10 cellular contexts compared by ENCODE assay signal in genomic region chr7:115356139-115356746, GRCh38.
DNase-seq lines count a peak whose midpoint lies in the region; ATAC-seq and TF ChIP-seq lines count a peak whose summit lies in the region.
"Had no signal": no experiment of that assay in that cellular context is flagged by ENCODE, and none has a peak within 500 bp of the region (broad histone marks: within the 10 kb centered on the region; RNA-seq: fewer than 3 reads in every experiment).

No MANE protein-coding gene starts in this region.

- no peak overlapping the region for H2BK120ac ChIP-seq in trophoblast cell (ENCODE audit: insufficient read depth, low read length, poor library complexity)

- no peak for ATAC-seq in stimulated activated memory B cell treated with anti-CD40 and anti-IgM and Interleukin-4, amounts not matched to agents 10 μg/mL and 1 μg/mL and 100 μg/mL, for 72 hours
- ATAC-seq in GM21723 (IDR thresholded peaks at IDR 0.05; ENCODE audit: unreplicated experiment) = no peak

- H4K8ac ChIP-seq in trophoblast cell (ENCODE audit: low read depth, low read length) = no peak overlapping the region

- H3K27me3 ChIP-seq in MM.1S (replicated peaks; ENCODE audit: insufficient read depth, low read length) (no peaks in the 10 kb centered on the region), trophoblast cell (ENCODE audit: insufficient read depth, low read length) (no peaks in the 10 kb centered on the region)
- H3K27me3 ChIP-seq: BLaER1 treated with 17β-estradiol and CSF1 and Interleukin-3, amounts not matched to agents 10 nM and 100 nM had no signal

- no peak overlapping the region for H3K23ac ChIP-seq in trophoblast cell (ENCODE audit: low read length)

- H2AFZ ChIP-seq in MM.1S (ENCODE audit: low read length) = no peak overlapping the region
- H2AFZ ChIP-seq in trophoblast cell (ENCODE audit: insufficient read depth, low read length, poor library complexity) = no peak overlapping the region

- H4K12ac ChIP-seq in trophoblast cell (ENCODE audit: low read depth, low read length) = no peak overlapping the region

- no peaks in the 10 kb centered on the region for H3K9me3 ChIP-seq in MM.1S (replicated peaks; ENCODE audit: insufficient read depth, low read length)
- H3K9me3 ChIP-seq in trophoblast cell (ENCODE audit: insufficient read depth, low read depth, low read length) = no peaks in the 10 kb centered on the region
- H3K9me3 ChIP-seq: BLaER1 treated with 17β-estradiol and CSF1 and Interleukin-3, amounts not matched to agents 10 nM and 100 nM had no signal

- TF ChIP-seq CTCF in MM.1S (IDR thresholded peaks at IDR 0.05; ENCODE audit: low read length) = peak; percentile 33

- peak; percentile 28 for DNase-seq in NCI-H2171 treated with DMSO at 0.1 percent for 48 hours (lab: John Stamatoyannopoulos, UW)
- DNase-seq in NCI-H2171 (lab: John Stamatoyannopoulos, UW) = no peak
- peak; percentile 34 for DNase-seq in MM.1S
- DNase-seq in dermis blood vessel endothelial cell = peak; percentile 39
- DNase-seq in trophoblast cell = peak; percentile 2 to 47
- no peak for DNase-seq in NK-92 treated with Interleukin-12 subunit alpha and Interleukin-12 subunit beta, amount 100 ng/mL, for 24 hours (lab: John Stamatoyannopoulos, UW)
- DNase-seq: stimulated activated naive CD4-positive, alpha-beta T cell treated with Interleukin-2 at 50 U/mL for 16 hours had no signal

- no CpG with 5 or more reads among the region's 2 CpGs for WGBS in trophoblast cell (ENCODE audit: extremely low coverage, insufficient coverage, insufficient read length)

- H3K79me2 ChIP-seq in MM.1S (ENCODE audit: low read length) (no peaks in the 10 kb centered on the region), trophoblast cell (ENCODE audit: control insufficient read depth, insufficient read depth, low read length, poor library complexity) (no peaks in the 10 kb centered on the region)

- no peaks in the 10 kb centered on the region for H3K9me2 ChIP-seq in MM.1S (replicated peaks; ENCODE audit: insufficient read depth, low read length)

- no peak overlapping the region for H3K4me2 ChIP-seq in MM.1S (ENCODE audit: low read depth, low read length)
- no peak overlapping the region for H3K4me2 ChIP-seq in trophoblast cell (ENCODE audit: low read length)
- H3K4me2 ChIP-seq: BLaER1 treated with 17β-estradiol and CSF1 and Interleukin-3, amounts not matched to agents 10 nM and 100 nM had no signal

- no peak overlapping the region for H2BK5ac ChIP-seq in trophoblast cell (ENCODE audit: low read depth, low read length, poor library complexity)

- no peak overlapping the region for H3K18ac ChIP-seq in trophoblast cell (ENCODE audit: low read length)

- H3K4ac ChIP-seq in trophoblast cell (ENCODE audit: low read depth, low read length) = no peak overlapping the region

- H4K20me1 ChIP-seq in MM.1S (ENCODE audit: insufficient read depth, low read length) = no peaks in the 10 kb centered on the region
- H4K20me1 ChIP-seq: BLaER1 treated with 17β-estradiol and CSF1 and Interleukin-3, amounts not matched to agents 10 nM and 100 nM had no signal

- H3K4me1 Mint-ChIP-seq in stimulated activated memory B cell treated with anti-CD40 and anti-IgM and Interleukin-4, amounts not matched to agents 10 μg/mL and 1 μg/mL and 100 μg/mL, for 72 hours = no peaks in the 10 kb centered on the region

- H3K4me3 ChIP-seq in MM.1S (ENCODE audit: low read length) (no peak overlapping the region), trophoblast cell (ENCODE audit: low read depth, low read length) (no peak overlapping the region)
- H3K4me3 ChIP-seq: BLaER1 treated with 17β-estradiol and CSF1 and Interleukin-3, amounts not matched to agents 10 nM and 100 nM had no signal

- H3K27ac Mint-ChIP-seq in stimulated activated memory B cell treated with anti-CD40 and anti-IgM and Interleukin-4, amounts not matched to agents 10 μg/mL and 1 μg/mL and 100 μg/mL, for 72 hours = no peak overlapping the region

- no peaks in the 10 kb centered on the region for H3K9me3 Mint-ChIP-seq in stimulated activated memory B cell treated with anti-CD40 and anti-IgM and Interleukin-4, amounts not matched to agents 10 μg/mL and 1 μg/mL and 100 μg/mL, for 72 hours

- H3K14ac ChIP-seq in trophoblast cell (ENCODE audit: low read length) = no peak overlapping the region

- no peaks in the 10 kb centered on the region for H3F3A ChIP-seq in MM.1S (ENCODE audit: insufficient read depth, low read length)

- no peak overlapping the region for H4K91ac ChIP-seq in trophoblast cell (ENCODE audit: low read depth, low read length)

- H3K79me1 ChIP-seq in trophoblast cell (ENCODE audit: low read length) = no peaks in the 10 kb centered on the region

- H3K27ac ChIP-seq in MM.1S (ENCODE audit: low read length) (no peak overlapping the region), trophoblast cell (ENCODE audit: low read depth, low read length) (no peak overlapping the region)
- H3K27ac ChIP-seq: BLaER1 treated with 17β-estradiol and CSF1 and Interleukin-3, amounts not matched to agents 10 nM and 100 nM had no signal

- no peak overlapping the region for H3K9ac ChIP-seq in MM.1S (ENCODE audit: low read length)
- H3K9ac ChIP-seq in trophoblast cell (ENCODE audit: low read length) = no peak overlapping the region
- H3K9ac ChIP-seq: BLaER1 treated with 17β-estradiol and CSF1 and Interleukin-3, amounts not matched to agents 10 nM and 100 nM had no signal

- H3K36me3 Mint-ChIP-seq in stimulated activated memory B cell treated with anti-CD40 and anti-IgM and Interleukin-4, amounts not matched to agents 10 μg/mL and 1 μg/mL and 100 μg/mL, for 72 hours = no peaks in the 10 kb centered on the region

- no peak overlapping the region for H3K4me3 Mint-ChIP-seq in stimulated activated memory B cell treated with anti-CD40 and anti-IgM and Interleukin-4, amounts not matched to agents 10 μg/mL and 1 μg/mL and 100 μg/mL, for 72 hours

- no peaks in the 10 kb centered on the region for H3K27me3 Mint-ChIP-seq in stimulated activated memory B cell treated with anti-CD40 and anti-IgM and Interleukin-4, amounts not matched to agents 10 μg/mL and 1 μg/mL and 100 μg/mL, for 72 hours

- H3K36me3 ChIP-seq in MM.1S (replicated peaks; ENCODE audit: insufficient read depth, low read length) (no peaks in the 10 kb centered on the region), trophoblast cell (ENCODE audit: control insufficient read depth in 1 of 2, insufficient read depth in 2 of 2, low read length in 2 of 2) (no peaks in the 10 kb centered on the region)
- H3K36me3 ChIP-seq: BLaER1 treated with 17β-estradiol and CSF1 and Interleukin-3, amounts not matched to agents 10 nM and 100 nM had no signal

- H2AK5ac ChIP-seq in trophoblast cell (ENCODE audit: low read length) = no peak overlapping the region

- H2BK12ac ChIP-seq in trophoblast cell (ENCODE audit: low read length) = no peak overlapping the region

- H3K4me1 ChIP-seq in MM.1S (ENCODE audit: low read length) = no peaks in the 10 kb centered on the region
- no peaks in the 10 kb centered on the region for H3K4me1 ChIP-seq in trophoblast cell (ENCODE audit: control insufficient read depth in 1 of 2, insufficient read depth in 2 of 2, low read length in 2 of 2)
- H3K4me1 ChIP-seq: BLaER1 treated with 17β-estradiol and CSF1 and Interleukin-3, amounts not matched to agents 10 nM and 100 nM had no signal

Comparison
In these comparisons a context has a peak if more than half of its experiments do, and no peak if none do; other contexts are left out.
1. DNase-seq: peak in NCI-H2171 treated with DMSO at 0.1 percent for 48 hours (single experiment), MM.1S (single experiment), dermis blood vessel endothelial cell (single experiment) and trophoblast cell (2 of 2); none in NCI-H2171 (single experiment) and NK-92 treated with Interleukin-12 subunit alpha and Interleukin-12 subunit beta, amount 100 ng/mL, for 24 hours (single experiment).